ENCODE assay signal across 12 cellular contexts in genomic region chr6:33860706-33861474, GRCh38. TPM values are rescaled to one million over a fixed set of nuclear protein-coding genes. Genes with fewer than 3 reads are reported as not detected.
DNase-seq lines count a peak whose midpoint lies in the region; ATAC-seq, FAIRE-seq and TF ChIP-seq lines count a peak whose summit lies in the region.
"Had no signal": no experiment of that assay in that cellular context is flagged by ENCODE, and none has a peak within 500 bp of the region (broad histone marks: within the 10 kb centered on the region; RNA-seq: fewer than 3 reads in every experiment).

No MANE protein-coding gene starts in this region.

- H3K36me3 Mint-ChIP-seq in endothelial cell (ENCODE audit: low read depth, unreplicated experiment), result peaks cover 3% of the 10 kb centered on the region

- H2AFZ ChIP-seq in PC-3 (ENCODE audit: low read length), result no peak overlapping the region

- peak overlapping the region; percentile 38 for H3K27ac Mint-ChIP-seq in endothelial cell (ENCODE audit: unreplicated experiment)

- CTCF ChIA-PET in AG04449 (lab: Yijun Ruan, JAX) (interaction anchor here (0.7 to 2.0 kb wide), 4 partner anchors 12 to 117 kb away, joined by 3 to 4 read pairs (median 4); no protein-coding TSS in a partner anchor), PC-3 (lab: Charles Lee) (interaction anchor here (0.5 kb wide), 1 partner anchor 43 kb away, joined by 3 read pairs; no protein-coding TSS in a partner anchor)

- H3K4me1 Mint-ChIP-seq in endothelial cell (ENCODE audit: unreplicated experiment), result peaks cover 21% of the 10 kb centered on the region

- no peaks in the 10 kb centered on the region for H3K79me2 ChIP-seq in PC-3 (ENCODE audit: low read length)

- no peaks in the 10 kb centered on the region for H4K20me1 ChIP-seq in PC-3 (ENCODE audit: low read length)

- intact Hi-C loops in PC-3 (cut with micrococcal nuclease), result no loop called here

- no peak overlapping the region for H3K4me3 Mint-ChIP-seq in endothelial cell (ENCODE audit: unreplicated experiment)

- no TSS peak for BruUV-seq in PC-3 (replicated peaks; lab: Mats Ljungman, UMichigan)

- peaks cover 8% of the 10 kb centered on the region for H3K27me3 Mint-ChIP-seq in endothelial cell (ENCODE audit: unreplicated experiment)

- FAIRE-seq in GM19239 (lab: Jason Lieb, UNC) (peak; percentile 65), GM12891 (lab: Jason Lieb, UNC) (no peak)
- FAIRE-seq: urothelium cell line had no signal

- no peaks in the 10 kb centered on the region for H3K9me3 ChIP-seq in PC-3 (ENCODE audit: low read length)

- no peaks in the 10 kb centered on the region for H3F3A ChIP-seq in PC-3 (ENCODE audit: low read length, unreplicated experiment)

- H3K4me3 ChIP-seq in AG04449 (ENCODE audit: low read depth, low read length) (no peak overlapping the region), PC-3 (ENCODE audit: low read length) (no peak overlapping the region)
- H3K4me3 ChIP-seq: smooth muscle cell had no signal

- H3K36me3 ChIP-seq in PC-3 (ENCODE audit: low read depth, low read length), result no peaks in the 10 kb centered on the region

- H3K9me3 Mint-ChIP-seq in endothelial cell (ENCODE audit: unreplicated experiment), result no peaks in the 10 kb centered on the region

- no peaks in the 10 kb centered on the region for H3K4me1 ChIP-seq in PC-3 (ENCODE audit: insufficient read depth, low read length)

- H3K27me3 ChIP-seq in PC-3 (ENCODE audit: low read length), result peaks cover 16% of the 10 kb centered on the region

- no peak overlapping the region for H3K9ac ChIP-seq in PC-3 (ENCODE audit: low read length)

- H3K9me2 ChIP-seq in PC-3 (replicated peaks; ENCODE audit: low read length), result no peaks in the 10 kb centered on the region

- no peak overlapping the region for H3K27ac ChIP-seq in PC-3 (ENCODE audit: low read length)

- TF ChIP-seq CTCF in AG04449 (IDR thresholded peaks at IDR 0.05; ENCODE audit: insufficient read depth, low read length, missing control alignments), result no peak
- no peak for TF ChIP-seq CTCF in PC-3 (conservative IDR thresholded peaks at IDR 0.05; ENCODE audit: low read depth, low read length)
- TF ChIP-seq CTCF in endothelial cell (IDR thresholded peaks at IDR 0.05; ENCODE audit: unreplicated experiment), result no peak

- no peak overlapping the region for H3K4me2 ChIP-seq in PC-3 (ENCODE audit: low read length)
- H3K4me2 ChIP-seq: smooth muscle cell had no signal

- 0 out of 2 replicates have a peak, but pooled peaks have one; percentile 35 for ATAC-seq in PC-3
- no peak for ATAC-seq in HG03571 (IDR thresholded peaks at IDR 0.05; ENCODE audit: unreplicated experiment)
- no peak for ATAC-seq in GM21717 (IDR thresholded peaks at IDR 0.05; ENCODE audit: unreplicated experiment)
- ATAC-seq in HG03565 (IDR thresholded peaks at IDR 0.05; ENCODE audit: unreplicated experiment), result no peak
- ATAC-seq: HCT116 had no signal

- TF ChIP-seq POLR2A in GM12891 (IDR thresholded peaks at IDR 0.05; ENCODE audit: low read depth, low read length), result no peak

- DNase-seq in AG04449 (ENCODE audit: low read depth, low spot score), result peak; percentile 9
- DNase-seq in GM19239 (ENCODE audit: insufficient read length, low spot score), result no peak
- DNase-seq in PC-3, result peak; percentile 9
- peak; percentile 30 for DNase-seq in endothelial cell (ENCODE audit: low spot score)
- DNase-seq in GM12891 (ENCODE audit: insufficient read length, low spot score), result no peak

- POLR2A ChIA-PET in AG04449 (lab: Yijun Ruan, JAX) (interaction anchor here (0.6 to 0.7 kb wide), 2 partner anchors 13 to 73 kb away, joined by 3 read pairs; no protein-coding TSS in a partner anchor), PC-3 (lab: Charles Lee; ENCODE audit: unreplicated experiment) (interaction anchor here (0.5 kb wide), 1 partner anchor 126 kb away, joined by 4 read pairs; no protein-coding TSS in a partner anchor)

TF ChIP-seq in GM12891, 5 proteins besides CTCF, POLR2A, EP300 and RAD21:
- TF ChIP-seq POU2F2 (IDR thresholded peaks at IDR 0.05; ENCODE audit: low read depth, low read length) (no peak), TAF1 (IDR thresholded peaks at IDR 0.05; ENCODE audit: low read depth, low read length) (no peak), SPI1 (IDR thresholded peaks at IDR 0.05; ENCODE audit: low read depth, low read length) (no peak), PAX5 (IDR thresholded peaks at IDR 0.05; ENCODE audit: insufficient read depth, low read length, severe bottlenecking) (no peak), POLR2AphosphoS5 (IDR thresholded peaks at IDR 0.05; ENCODE audit: low read depth, low read length) (no peak)

RNA-seq across cellular contexts. Expression of gene MLN, which starts 57.1 kb away (rescaled TPM):
- total RNA-seq in PC-3 (2014; rRNA removed) (not detected in 2 replicates), endothelial cell (ENCODE audit: unreplicated experiment) (not detected)
- not detected for polyA plus RNA-seq in GM12891 (2012; ENCODE audit: low read depth, missing spikeins)
- total RNA-seq: glomerular endothelial cell, smooth muscle cell had no signal
- polyA plus RNA-seq: smooth muscle cell had no signal

Comparison
In these comparisons a context has a peak if more than half of its experiments do, and no peak if none do; other contexts are left out.
1. DNase-seq: peak in AG04449 (single experiment), PC-3 (single experiment) and endothelial cell (single experiment); none in GM19239 (single experiment) and GM12891 (single experiment).